41 cellular contexts compared by ENCODE assay signal in genomic region chr5:108433600-108433999, GRCh38.
"Had no signal": no experiment of that assay in that cellular context is flagged by ENCODE, and none has a peak within 500 bp of the region (broad histone marks: within the 10 kb centered on the region; RNA-seq: fewer than 3 reads in every experiment).

No MANE protein-coding gene starts in this region.

- H3K27me3 ChIP-seq: adrenal gland, ascending aorta, body of pancreas, brain microvascular endothelial cell, breast epithelium, cardiac muscle cell had no signal

- H3K4me3 Mint-ChIP-seq: activated naive CD4-positive, alpha-beta T cell treated with anti-CD3 and anti-CD28 coated beads for 36 hours; activated naive CD4-positive, alpha-beta T cell treated with anti-CD3 and anti-CD28 coated beads, Interleukin-2, amount 10 ng/mL, durations not matched to agents 7 days and 5 days; activated naive CD4-positive, alpha-beta T cell treated with anti-CD3 and anti-CD28 coated beads, Interleukin-2, amount 50 U/mL, for 24 hours; activated naive CD8-positive, alpha-beta T cell; activated naive CD8-positive, alpha-beta T cell treated with anti-CD3 and anti-CD28 coated beads for 36 hours; activated naive CD8-positive, alpha-beta T cell treated with anti-CD3 and anti-CD28 coated beads, Interleukin-2, amount 10 ng/mL, durations not matched to agents 7 days and 5 days; activated naive CD8-positive, alpha-beta T cell treated with anti-CD3 and anti-CD28 coated beads, Interleukin-2, amount 50 U/mL, for 24 hours; activated T-cell treated with anti-CD3 and anti-CD28 coated beads, Interleukin-2, amount 50 U/mL, for 24 hours; activated T-cell treated with anti-CD3 and anti-CD28 coated beads, Interleukin-2, amount 50 U/mL, for 4 hours; activated T-cell treated with anti-CD3 and anti-CD28 coated beads, Interleukin-2, amount 50 U/mL, for 72 hours; activated T-helper 1 cell treated with anti-CD3 and anti-CD28 coated beads, Interleukin-12 subunit alpha, Interleukin-12 subunit beta, Interleukin-2, Interleukin-4 antibody, amounts not matched to agents 30 ng/mL and 10 ng/mL and 1 ng/mL, durations not matched to agents 14 hours and 24 hours and 36 hours; activated T-helper 17 cell treated with anti-CD3 and anti-CD28 coated beads, Interleukin-2, amount 50 U/mL, for 72 hours; brain; central memory CD8-positive, alpha-beta T cell had no signal

- H3K9me3 Mint-ChIP-seq: activated naive CD4-positive, alpha-beta T cell treated with anti-CD3 and anti-CD28 coated beads for 36 hours; activated naive CD4-positive, alpha-beta T cell treated with anti-CD3 and anti-CD28 coated beads, Interleukin-2, amount 10 ng/mL, durations not matched to agents 7 days and 5 days; activated naive CD4-positive, alpha-beta T cell treated with anti-CD3 and anti-CD28 coated beads, Interleukin-2, amount 50 U/mL, for 24 hours; activated naive CD4-positive, alpha-beta T cell treated with anti-CD3 and anti-CD28 coated beads, Interleukin-2, amount 50 U/mL, for 72 hours; activated naive CD8-positive, alpha-beta T cell treated with anti-CD3 and anti-CD28 coated beads, Interleukin-2, amount 10 ng/mL, durations not matched to agents 7 days and 5 days; activated naive CD8-positive, alpha-beta T cell treated with anti-CD3 and anti-CD28 coated beads, Interleukin-2, amount 50 U/mL, for 24 hours; activated T-cell treated with anti-CD3 and anti-CD28 coated beads, Interleukin-2, amount 50 U/mL, for 24 hours; activated T-cell treated with anti-CD3 and anti-CD28 coated beads, Interleukin-2, amount 50 U/mL, for 4 hours; activated T-helper 1 cell treated with anti-CD3 and anti-CD28 coated beads, Interleukin-12 subunit alpha, Interleukin-12 subunit beta, Interleukin-2, Interleukin-4 antibody, amounts not matched to agents 30 ng/mL and 10 ng/mL and 1 ng/mL, durations not matched to agents 14 hours and 24 hours and 36 hours; activated T-helper 17 cell treated with anti-CD3 and anti-CD28 coated beads, Interleukin-2, amount 50 U/mL, for 72 hours; activated T-helper 2 cell treated with anti-CD3 and anti-CD28 coated beads, Interferon-gamma antibody, Interleukin-2, Interleukin-4, amounts not matched to agents 10 μg/mL and 5 μg/mL and 100 μg/mL, durations not matched to agents 14 hours and 24 hours and 36 hours; central memory CD8-positive, alpha-beta T cell had no signal

- H3K27ac Mint-ChIP-seq: activated naive CD4-positive, alpha-beta T cell treated with anti-CD3 and anti-CD28 coated beads for 36 hours; activated naive CD4-positive, alpha-beta T cell treated with anti-CD3 and anti-CD28 coated beads, Interleukin-2, amount 10 ng/mL, durations not matched to agents 7 days and 5 days; activated naive CD4-positive, alpha-beta T cell treated with anti-CD3 and anti-CD28 coated beads, Interleukin-2, amount 50 U/mL, for 24 hours; activated naive CD4-positive, alpha-beta T cell treated with anti-CD3 and anti-CD28 coated beads, Interleukin-2, amount 50 U/mL, for 72 hours; activated naive CD8-positive, alpha-beta T cell; activated naive CD8-positive, alpha-beta T cell treated with anti-CD3 and anti-CD28 coated beads for 36 hours; activated naive CD8-positive, alpha-beta T cell treated with anti-CD3 and anti-CD28 coated beads, Interleukin-2, amount 10 ng/mL, durations not matched to agents 7 days and 5 days; activated naive CD8-positive, alpha-beta T cell treated with anti-CD3 and anti-CD28 coated beads, Interleukin-2, amount 50 U/mL, for 24 hours; activated T-cell treated with anti-CD3 and anti-CD28 coated beads, Interleukin-2, amount 50 U/mL, for 24 hours; activated T-cell treated with anti-CD3 and anti-CD28 coated beads, Interleukin-2, amount 50 U/mL, for 72 hours; activated T-helper 1 cell treated with anti-CD3 and anti-CD28 coated beads, Interleukin-12 subunit alpha, Interleukin-12 subunit beta, Interleukin-2, Interleukin-4 antibody, amounts not matched to agents 30 ng/mL and 10 ng/mL and 1 ng/mL, durations not matched to agents 14 hours and 24 hours and 36 hours; activated T-helper 17 cell treated with anti-CD3 and anti-CD28 coated beads, Interleukin-2, amount 50 U/mL, for 72 hours; activated T-helper 2 cell treated with anti-CD3 and anti-CD28 coated beads, Interferon-gamma antibody, Interleukin-2, Interleukin-4, amounts not matched to agents 10 μg/mL and 5 μg/mL and 100 μg/mL, durations not matched to agents 14 hours and 24 hours and 36 hours; brain had no signal

- H3K4me1 Mint-ChIP-seq: activated naive CD4-positive, alpha-beta T cell treated with anti-CD3 and anti-CD28 coated beads, Interleukin-2, amount 10 ng/mL, durations not matched to agents 7 days and 5 days; activated naive CD4-positive, alpha-beta T cell treated with anti-CD3 and anti-CD28 coated beads, Interleukin-2, amount 50 U/mL, for 24 hours; activated naive CD8-positive, alpha-beta T cell treated with anti-CD3 and anti-CD28 coated beads for 36 hours; activated naive CD8-positive, alpha-beta T cell treated with anti-CD3 and anti-CD28 coated beads, Interleukin-2, amount 10 ng/mL, durations not matched to agents 7 days and 5 days; activated naive CD8-positive, alpha-beta T cell treated with anti-CD3 and anti-CD28 coated beads, Interleukin-2, amount 50 U/mL, for 24 hours; activated T-helper 17 cell treated with anti-CD3 and anti-CD28 coated beads, Interleukin-2, amount 50 U/mL, for 72 hours; central memory CD8-positive, alpha-beta T cell had no signal

- H3K27me3 Mint-ChIP-seq: activated naive CD4-positive, alpha-beta T cell treated with anti-CD3 and anti-CD28 coated beads, Interleukin-2, amount 10 ng/mL, durations not matched to agents 7 days and 5 days; activated T-helper 17 cell treated with anti-CD3 and anti-CD28 coated beads, Interleukin-2, amount 50 U/mL, for 72 hours had no signal

- ATAC-seq: activated naive CD4-positive, alpha-beta T cell treated with anti-CD3 and anti-CD28 coated beads, Interleukin-2, amount 50 U/mL, for 72 hours; activated naive CD8-positive, alpha-beta T cell treated with anti-CD3 and anti-CD28 coated beads, Interleukin-2, amount 50 U/mL, for 24 hours; activated T-cell treated with anti-CD3 and anti-CD28 coated beads, Interleukin-2, amount 50 U/mL, for 4 hours; activated T-cell treated with anti-CD3 and anti-CD28 coated beads, Interleukin-2, amount 50 U/mL, for 72 hours; activated T-helper 17 cell treated with anti-CD3 and anti-CD28 coated beads, Interleukin-2, amount 50 U/mL, for 72 hours; body of pancreas had no signal

- DNase-seq: activated effector memory CD4-positive, alpha-beta T cell treated with anti-CD3 and anti-CD28 coated beads, Interleukin-2, amount 50 U/mL, for 16 hours; activated effector memory CD4-positive, alpha-beta T cell treated with Interleukin-2 at 50 U/mL for 16 hours; activated gamma-delta T cell; activated gamma-delta T cell treated with Interleukin-2 at 50 U/mL for 16 hours; activated naive CD4-positive, alpha-beta T cell; activated naive CD4-positive, alpha-beta T cell treated with anti-CD3 and anti-CD28 coated beads for 36 hours; activated naive CD4-positive, alpha-beta T cell treated with anti-CD3 and anti-CD28 coated beads, Interleukin-2, amount 10 ng/mL, durations not matched to agents 7 days and 5 days; activated naive CD4-positive, alpha-beta T cell treated with anti-CD3 and anti-CD28 coated beads, Interleukin-2, amount 50 U/mL, for 16 hours; activated naive CD4-positive, alpha-beta T cell treated with Interleukin-2 at 50 U/mL for 16 hours; activated naive CD8-positive, alpha-beta T cell treated with anti-CD3 and anti-CD28 coated beads for 36 hours; activated naive CD8-positive, alpha-beta T cell treated with anti-CD3 and anti-CD28 coated beads, Interleukin-2, amount 10 ng/mL, durations not matched to agents 7 days and 5 days; activated naive CD8-positive, alpha-beta T cell treated with anti-CD3 and anti-CD28 coated beads, Interleukin-2, amount 50 U/mL, for 24 hours; activated T-cell treated with anti-CD3 and anti-CD28 coated beads for 4 hours; activated T-cell treated with anti-CD3 and anti-CD28 coated beads, Interleukin-2, amount 50 U/mL, for 1 hour; activated T-cell treated with anti-CD3 and anti-CD28 coated beads, Interleukin-2, amount 50 U/mL, for 24 hours; activated T-cell treated with anti-CD3 and anti-CD28 coated beads, Interleukin-2, amount 50 U/mL, for 4 hours; activated T-cell treated with anti-CD3 and anti-CD28 coated beads, Interleukin-2, amount 50 U/mL, for 48 hours; activated T-cell treated with anti-CD3 and anti-CD28 coated beads, Interleukin-2, amount 50 U/mL, for 72 hours; adrenal gland; amniotic stem cell; amygdala; anterior cingulate cortex; aorta; body of pancreas; brain microvascular endothelial cell; caudate nucleus; central memory CD4-positive, alpha-beta T cell; cerebellar nuclear complex had no signal

- H3K4me3 ChIP-seq: adrenal gland, ascending aorta, body of pancreas, breast epithelium, cardiac muscle cell had no signal

- H3K4me1 ChIP-seq: adrenal gland, ascending aorta, body of pancreas, breast epithelium had no signal

- H3K9me3 ChIP-seq: adrenal gland, ascending aorta, body of pancreas, breast epithelium had no signal

- H3K36me3 Mint-ChIP-seq: activated naive CD4-positive, alpha-beta T cell treated with anti-CD3 and anti-CD28 coated beads, Interleukin-2, amount 10 ng/mL, durations not matched to agents 7 days and 5 days; activated naive CD4-positive, alpha-beta T cell treated with anti-CD3 and anti-CD28 coated beads, Interleukin-2, amount 50 U/mL, for 24 hours; activated naive CD4-positive, alpha-beta T cell treated with anti-CD3 and anti-CD28 coated beads, Interleukin-2, amount 50 U/mL, for 72 hours; activated naive CD8-positive, alpha-beta T cell; activated naive CD8-positive, alpha-beta T cell treated with anti-CD3 and anti-CD28 coated beads for 36 hours; activated naive CD8-positive, alpha-beta T cell treated with anti-CD3 and anti-CD28 coated beads, Interleukin-2, amount 10 ng/mL, durations not matched to agents 7 days and 5 days; brain had no signal

- FAIRE-seq: astrocyte, bronchial epithelial cell had no signal

- H3K27ac ChIP-seq: adrenal gland, ascending aorta, body of pancreas, brain microvascular endothelial cell, breast epithelium, cardiac muscle cell had no signal

- H3K36me3 ChIP-seq: adrenal gland, ascending aorta, brain microvascular endothelial cell, breast epithelium, cardiac muscle cell had no signal
